ENCODE assay signal across 17 cellular contexts in the genomic region with DNA sequence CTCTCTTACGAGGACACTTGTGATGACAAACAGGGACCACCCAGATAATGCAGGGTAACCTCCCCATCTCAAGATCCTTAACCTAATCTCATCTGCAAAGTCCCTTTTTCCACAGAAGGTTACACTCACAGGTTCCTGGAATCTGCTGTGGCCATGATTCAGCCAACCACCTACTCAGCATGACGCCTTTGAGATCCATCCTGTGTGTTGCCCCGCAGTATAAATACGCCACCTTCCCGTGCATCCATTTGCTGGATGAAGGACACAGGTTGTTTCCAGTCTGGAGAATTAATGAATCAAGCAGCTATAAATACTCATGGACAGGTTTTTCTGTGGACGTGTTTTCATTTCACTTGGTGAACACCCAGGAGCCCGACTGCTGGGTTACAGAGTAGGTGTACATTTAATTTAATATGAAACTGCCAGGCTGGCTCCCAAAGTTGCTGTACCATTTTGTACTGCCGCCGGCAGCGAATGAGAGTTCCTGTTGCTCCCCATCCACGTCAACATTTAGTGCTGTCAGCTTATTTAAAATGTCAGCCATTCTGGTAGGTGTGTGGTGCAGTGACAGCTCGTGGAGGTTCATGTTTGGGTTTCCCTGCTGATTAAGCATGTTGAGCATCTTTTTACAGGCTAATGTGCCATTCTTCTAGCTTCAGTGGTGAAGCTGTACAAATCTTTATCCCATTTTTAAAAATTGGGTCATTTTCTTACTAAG. TPM values are rescaled to one million over a fixed set of nuclear protein-coding genes. Genes with fewer than 3 reads are reported as not detected.
DNase-seq lines count a peak whose midpoint lies in the region; ATAC-seq and TF ChIP-seq lines count a peak whose summit lies in the region.
"Had no signal": no experiment of that assay in that cellular context is flagged by ENCODE, and none has a peak within 500 bp of the region (broad histone marks: within the 10 kb centered on the region; RNA-seq: fewer than 3 reads in every experiment).

No MANE protein-coding gene starts in this region.

- H2AFZ ChIP-seq in mammary epithelial cell (ENCODE audit: low read depth, low read length) (no peak overlapping the region), neural progenitor cell (replicated peaks) (no peak overlapping the region)

- H3K4me1 Mint-ChIP-seq in MCF 10A (ENCODE audit: insufficient read depth, unreplicated experiment), result peaks cover 44% of the 10 kb centered on the region
- H3K4me1 Mint-ChIP-seq in central memory CD8-positive, alpha-beta T cell, result peaks cover 86% of the 10 kb centered on the region
- peaks cover 97% of the 10 kb centered on the region for H3K4me1 Mint-ChIP-seq in stimulated activated effector memory CD8-positive, alpha-beta T cell treated with anti-CD3 and anti-CD28 coated beads, Interleukin-12 subunit alpha, Interleukin-12 subunit beta, amount 100 ng/mL, for 72 hours
- H3K4me1 Mint-ChIP-seq in neural progenitor cell, result peaks cover 33% of the 10 kb centered on the region

- H3F3A ChIP-seq in neural progenitor cell (ENCODE audit: low read depth), result no peaks in the 10 kb centered on the region

- peaks cover 97% of the 10 kb centered on the region for H3K79me2 ChIP-seq in mammary epithelial cell (ENCODE audit: insufficient read depth, low read length)
- peaks cover 9% of the 10 kb centered on the region for H3K79me2 ChIP-seq in neural progenitor cell (ENCODE audit: low read depth)

- in situ Hi-C loops in mammary epithelial cell (cut with MboI; ENCODE audit: low sequenced_read_pairs in 2 of 2) (no loop called here), Panc1 (cut with HindIII; ENCODE audit: low pct_unique_long_range_greater_than_20kb, low sequenced_read_pairs) (no loop called here)

- H3K9me3 Mint-ChIP-seq in MCF 10A (ENCODE audit: unreplicated experiment) (no peaks in the 10 kb centered on the region), neural progenitor cell (peaks cover 6% of the 10 kb centered on the region)
- H3K9me3 Mint-ChIP-seq in central memory CD8-positive, alpha-beta T cell, result no peaks in the 10 kb centered on the region
- no peaks in the 10 kb centered on the region for H3K9me3 Mint-ChIP-seq in stimulated activated effector memory CD8-positive, alpha-beta T cell treated with anti-CD3 and anti-CD28 coated beads, Interleukin-12 subunit alpha, Interleukin-12 subunit beta, amount 100 ng/mL, for 72 hours

- H3K36me3 ChIP-seq in mammary epithelial cell (ENCODE audit: insufficient read depth, low read length) (no peaks in the 10 kb centered on the region), Panc1 (ENCODE audit: control insufficient read depth, insufficient read depth, low read length) (no peaks in the 10 kb centered on the region), H7 (replicated peaks; ENCODE audit: control insufficient read depth, insufficient read depth, low read length) (no peaks in the 10 kb centered on the region), neural progenitor cell (no peaks in the 10 kb centered on the region)
- H3K36me3 ChIP-seq: colonic mucosa had no signal

- dilution Hi-C loops in mammary epithelial cell (cut with HindIII; ENCODE audit: low sequenced_read_pairs), result no loop called here

- H3K4me3 ChIP-seq in mammary epithelial cell (replicated peaks in 1 of 3; ENCODE audit: insufficient read depth in 1 of 3, low read depth in 2 of 3, low read length in 3 of 3), result no peak overlapping the region
- H3K4me3 ChIP-seq in Panc1 (ENCODE audit: low read depth in 2 of 2, low read length in 2 of 2), result no peak overlapping the region
- no peak overlapping the region for H3K4me3 ChIP-seq in H7 (ENCODE audit: insufficient read depth, low read depth, low read length)
- H3K4me3 ChIP-seq in neural progenitor cell, result no peak overlapping the region
- H3K4me3 ChIP-seq: colonic mucosa, lung had no signal

- 86% methylated on average over 12 of the region's 12 CpGs for WGBS in mammary epithelial cell (ENCODE audit: low coverage, missing lambda C conversion rate)

- peak overlapping the region; percentile 79 for H3K27ac Mint-ChIP-seq in MCF 10A (ENCODE audit: low read depth, unreplicated experiment)
- peak overlapping the region; percentile 44 for H3K27ac Mint-ChIP-seq in central memory CD8-positive, alpha-beta T cell (ENCODE audit: low read depth)
- H3K27ac Mint-ChIP-seq in stimulated activated effector memory CD8-positive, alpha-beta T cell treated with anti-CD3 and anti-CD28 coated beads, Interleukin-12 subunit alpha, Interleukin-12 subunit beta, amount 100 ng/mL, for 72 hours, result peak overlapping the region; percentile 91
- no peak overlapping the region for H3K27ac Mint-ChIP-seq in neural progenitor cell

- H3K4me2 ChIP-seq in mammary epithelial cell (ENCODE audit: insufficient read depth, low read depth, low read length) (no peak overlapping the region), neural progenitor cell (no peak overlapping the region)

- no peak overlapping the region for H3K9ac ChIP-seq in mammary epithelial cell (ENCODE audit: insufficient read depth, low read length)
- H3K9ac ChIP-seq in neural progenitor cell, result no peak overlapping the region

- TF ChIP-seq CTCF in MCF 10A (IDR thresholded peaks at IDR 0.05; ENCODE audit: unreplicated experiment) (no peak), mammary epithelial cell (conservative IDR thresholded peaks at IDR 0.05 in 1 of 2, IDR thresholded peaks at IDR 0.05 in 1 of 2; ENCODE audit: extremely low read depth in 1 of 2, insufficient read depth in 1 of 2, low read depth in 1 of 2, low read length in 2 of 2) (no peak), Panc1 (IDR thresholded peaks at IDR 0.05) (no peak), neural progenitor cell (IDR thresholded peaks at IDR 0.05) (no peak)

- DNase-seq in MCF 10A (ENCODE audit: unreplicated experiment) (peak; percentile 46), mammary epithelial cell (no peak), Panc1 (ENCODE audit: low read depth, low spot score) (no peak), H7 (no peak), neural progenitor cell (ENCODE audit: low spot score) (no peak)
- DNase-seq in central memory CD8-positive, alpha-beta T cell (ENCODE audit: low spot score in 2 of 2), result no peak
- DNase-seq in stimulated activated effector memory CD8-positive, alpha-beta T cell treated with anti-CD3 and anti-CD28 coated beads, Interleukin-12 subunit alpha, Interleukin-12 subunit beta, amount 100 ng/mL, for 72 hours (ENCODE audit: low spot score in 2 of 2), result no peak
- DNase-seq: activated CD8-positive, alpha-beta memory T cell treated with anti-CD3 and anti-CD28 coated beads, Interleukin-2, amount 50 U/mL, for 48 hours; amniotic stem cell; colonic mucosa; NCI-H2081 treated with DMSO at 0.1 percent for 48 hours; NCI-H526; PC-3 had no signal

- H3K4me1 ChIP-seq in mammary epithelial cell (ENCODE audit: insufficient read depth, low read length) (peaks cover 54% of the 10 kb centered on the region), Panc1 (ENCODE audit: control insufficient read depth, insufficient read depth, low read length) (peaks cover 20% of the 10 kb centered on the region), neural progenitor cell (no peaks in the 10 kb centered on the region)

- H3K27ac ChIP-seq in mammary epithelial cell (ENCODE audit: insufficient read depth, low read depth, low read length) (no peak overlapping the region), Panc1 (ENCODE audit: low read length) (no peak overlapping the region), neural progenitor cell (no peak overlapping the region)
- H3K27ac ChIP-seq: epithelial cell of prostate had no signal

- H4K20me1 ChIP-seq in mammary epithelial cell (ENCODE audit: insufficient read depth, low read length) (no peaks in the 10 kb centered on the region), neural progenitor cell (ENCODE audit: low read depth) (peaks cover 23% of the 10 kb centered on the region)

- no TSS peak for BruUV-seq in MCF 10A (replicated peaks; lab: Mats Ljungman, UMichigan)
- BruUV-seq in mammary epithelial cell (replicated peaks; lab: Mats Ljungman, UMichigan), result no TSS peak
- BruUV-seq in Panc1 (replicated peaks; lab: Mats Ljungman, UMichigan), result TSS peak; percentile 58

- no peaks in the 10 kb centered on the region for H3K36me3 Mint-ChIP-seq in MCF 10A (ENCODE audit: insufficient read depth, unreplicated experiment)
- peaks cover 26% of the 10 kb centered on the region for H3K36me3 Mint-ChIP-seq in central memory CD8-positive, alpha-beta T cell (ENCODE audit: insufficient read depth)
- peaks cover 58% of the 10 kb centered on the region for H3K36me3 Mint-ChIP-seq in stimulated activated effector memory CD8-positive, alpha-beta T cell treated with anti-CD3 and anti-CD28 coated beads, Interleukin-12 subunit alpha, Interleukin-12 subunit beta, amount 100 ng/mL, for 72 hours
- H3K36me3 Mint-ChIP-seq in neural progenitor cell, result peaks cover 9% of the 10 kb centered on the region

- no peaks in the 10 kb centered on the region for H3K27me3 Mint-ChIP-seq in MCF 10A (ENCODE audit: insufficient read depth, unreplicated experiment)
- no peaks in the 10 kb centered on the region for H3K27me3 Mint-ChIP-seq in central memory CD8-positive, alpha-beta T cell
- H3K27me3 Mint-ChIP-seq in neural progenitor cell (ENCODE audit: insufficient read depth, low read depth), result peaks cover 6% of the 10 kb centered on the region

- no peaks in the 10 kb centered on the region for H3K9me3 ChIP-seq in mammary epithelial cell (replicated peaks; ENCODE audit: insufficient read depth, low read length)
- no peaks in the 10 kb centered on the region for H3K9me3 ChIP-seq in Panc1 (ENCODE audit: control insufficient read depth, insufficient read depth, low read depth, low read length)
- no peaks in the 10 kb centered on the region for H3K9me3 ChIP-seq in neural progenitor cell (ENCODE audit: low read depth)
- H3K9me3 ChIP-seq: colonic mucosa had no signal

- POLR2A ChIA-PET in MCF 10A (lab: Yijun Ruan, JAX), result interaction anchor here (1.2 kb wide), 1 partner anchor 38 kb away, joined by 3 read pairs; no protein-coding TSS in a partner anchor
- POLR2A ChIA-PET in Panc1 (lab: Charles Lee), result interaction anchor here (0.5 to 0.6 kb wide), 2 partner anchors 35 to 114 kb away, joined by 3 read pairs; no protein-coding TSS in a partner anchor

- ATAC-seq in Panc1, result no peak
- ATAC-seq in central memory CD8-positive, alpha-beta T cell (replicated peaks; ENCODE audit: extremely low read depth, poor library complexity, severe bottlenecking), result no peak
- ATAC-seq in stimulated activated effector memory CD8-positive, alpha-beta T cell treated with anti-CD3 and anti-CD28 coated beads, Interleukin-12 subunit alpha, Interleukin-12 subunit beta, amount 100 ng/mL, for 72 hours, result peak; percentile 52
- ATAC-seq in HG03159 (IDR thresholded peaks at IDR 0.05; ENCODE audit: unreplicated experiment), result no peak
- ATAC-seq: PC-3, SK-N-SH treated with all-trans-retinoic acid at 6 μM for 48 hours had no signal

- H3K27me3 ChIP-seq in mammary epithelial cell (ENCODE audit: insufficient read depth, low read length) (no peaks in the 10 kb centered on the region), Panc1 (ENCODE audit: control insufficient read depth, insufficient read depth, low read length) (no peaks in the 10 kb centered on the region), H7 (ENCODE audit: control insufficient read depth, insufficient read depth, low read length) (no peaks in the 10 kb centered on the region), neural progenitor cell (no peaks in the 10 kb centered on the region)
- H3K27me3 ChIP-seq: colonic mucosa had no signal

- intact Hi-C loops in MCF 10A (cut with micrococcal nuclease) (no loop called here), mammary epithelial cell (cut with micrococcal nuclease) (no loop called here), Panc1 (cut with micrococcal nuclease; ENCODE audit: unreplicated experiment) (no loop called here)

- H3K4me3 Mint-ChIP-seq in MCF 10A (ENCODE audit: unreplicated experiment) (no peak overlapping the region), neural progenitor cell (no peak overlapping the region)
- H3K4me3 Mint-ChIP-seq in central memory CD8-positive, alpha-beta T cell, result no peak overlapping the region
- peak overlapping the region; percentile 57 for H3K4me3 Mint-ChIP-seq in stimulated activated effector memory CD8-positive, alpha-beta T cell treated with anti-CD3 and anti-CD28 coated beads, Interleukin-12 subunit alpha, Interleukin-12 subunit beta, amount 100 ng/mL, for 72 hours

- CTCF ChIA-PET in MCF 10A (lab: Yijun Ruan, JAX), result interaction anchor here (0.7 to 3.4 kb wide), 11 partner anchors 8 to 481 kb away, joined by 3 to 10 read pairs (median 3); no protein-coding TSS in a partner anchor
- CTCF ChIA-PET in mammary epithelial cell (lab: Charles Lee; ENCODE audit: low non-redundant PET), result no interaction called here
- CTCF ChIA-PET in Panc1 (lab: Charles Lee), result no interaction called here

RNA-seq across cellular contexts. Expression of gene ELL, which starts 40.2 kb away (rescaled TPM):
- 20.8 and 22.4 TPM in 2 replicates for total RNA-seq in MCF 10A (2022)
- 10 to 100 TPM; 17.3 to 27.7 TPM for total RNA-seq in mammary epithelial cell
- polyA plus RNA-seq in mammary epithelial cell, result 9.5 TPM
- 10.9 TPM for polyA minus RNA-seq in mammary epithelial cell
- total RNA-seq in Panc1 (2021; ENCODE audit: unreplicated experiment), result 18.6 TPM
- polyA plus RNA-seq in Panc1 (2012; ENCODE audit: insufficient read length), result 15.9 TPM
- 16.4 and 17.0 TPM in 2 replicates for total RNA-seq in H7 (2014; rRNA removed; shearing (Covaris generic))
- 2.9 and 9.8 TPM in 2 replicates for total RNA-seq in neural progenitor cell (ENCODE audit: low replicate concordance)

RNA-seq across cellular contexts. Expression of gene ISYNA1, which starts 43.7 kb away (rescaled TPM):
- 6.8 and 7.7 TPM in 2 replicates for total RNA-seq in MCF 10A (2022)
- total RNA-seq in mammary epithelial cell, result 10 to 100 TPM; 13.0 to 26.3 TPM
- polyA plus RNA-seq in mammary epithelial cell, result 14.9 TPM
- 10.4 TPM for polyA minus RNA-seq in mammary epithelial cell
- total RNA-seq in Panc1 (2021; ENCODE audit: unreplicated experiment), result 351 TPM
- polyA plus RNA-seq in Panc1 (2012; ENCODE audit: insufficient read length), result 540 TPM
- total RNA-seq in H7 (2014; rRNA removed; shearing (Covaris generic)), result 183 and 212 TPM in 2 replicates
- total RNA-seq in neural progenitor cell (ENCODE audit: low replicate concordance), result 81.7 and 203 TPM in 2 replicates
